23 cellular contexts compared by ENCODE assay signal in genomic region chr18:26536664-26537063, GRCh38. TPM values are rescaled to one million over a fixed set of nuclear protein-coding genes. Genes with fewer than 3 reads are reported as not detected.
A peak's percentile ranks its signal among the peaks of the same experiment; 100 is the strongest.
DNase-seq lines count a peak whose midpoint lies in the region; ATAC-seq and TF ChIP-seq lines count a peak whose summit lies in the region.
"Had no signal": no experiment of that assay in that cellular context is flagged by ENCODE, and none has a peak within 500 bp of the region (broad histone marks: within the 10 kb centered on the region; RNA-seq: fewer than 3 reads in every experiment).

No MANE protein-coding gene starts in this region.

- TF ChIP-seq CTCF in mammary epithelial cell (conservative IDR thresholded peaks at IDR 0.05 in 1 of 2, IDR thresholded peaks at IDR 0.05 in 1 of 2; ENCODE audit: extremely low read depth in 1 of 2, insufficient read depth in 1 of 2, low read depth in 1 of 2, low read length in 2 of 2) (no peak), nephron (IDR thresholded peaks at IDR 0.05; ENCODE audit: unreplicated experiment in 3 of 3) (no peak)

- no peaks in the 10 kb centered on the region for H3K27me3 Mint-ChIP-seq in nephron (ENCODE audit: low read depth)
- H3K27me3 Mint-ChIP-seq in CD4-positive, alpha-beta memory T cell: no peaks in the 10 kb centered on the region
- H3K27me3 Mint-ChIP-seq: CD4-positive, CD25-positive, alpha-beta regulatory T cell had no signal

- peaks cover 84% of the 10 kb centered on the region for H3K79me2 ChIP-seq in mammary epithelial cell (ENCODE audit: insufficient read depth, low read length)

- H3K4me1 Mint-ChIP-seq in nephron: peaks cover 22% of the 10 kb centered on the region
- peaks cover 0 to 11% (median 2%) of the 10 kb centered on the region in 4 donors for H3K4me1 Mint-ChIP-seq in CD4-positive, alpha-beta memory T cell

- WGBS in mammary epithelial cell (ENCODE audit: low coverage, missing lambda C conversion rate): 69% methylated on average over 4 of the region's 4 CpGs

- in situ Hi-C loops in mammary epithelial cell (cut with MboI; ENCODE audit: low sequenced_read_pairs in 2 of 2): no loop called here

- POLR2A ChIA-PET in CD4-positive, alpha-beta memory T cell (lab: Charles Lee; ENCODE audit: partially characterized antibody): no interaction called here

- no peak for ATAC-seq in HG03039 (IDR thresholded peaks at IDR 0.05; ENCODE audit: unreplicated experiment)
- no peak for ATAC-seq in GM18907 (IDR thresholded peaks at IDR 0.05; ENCODE audit: unreplicated experiment)

- H3K4me3 ChIP-seq in mammary epithelial cell (replicated peaks in 1 of 3; ENCODE audit: insufficient read depth in 1 of 3, low read depth in 2 of 3, low read length in 3 of 3): no peak overlapping the region
- H3K4me3 ChIP-seq in CD4-positive, alpha-beta memory T cell (ENCODE audit: low read length in 2 of 2): no peak overlapping the region
- H3K4me3 ChIP-seq: Peyer's patch had no signal

- H4K20me1 ChIP-seq in mammary epithelial cell (ENCODE audit: insufficient read depth, low read length): no peaks in the 10 kb centered on the region

- dilution Hi-C loops in mammary epithelial cell (cut with HindIII; ENCODE audit: low sequenced_read_pairs): no loop called here

- CTCF ChIA-PET in mammary epithelial cell (lab: Charles Lee; ENCODE audit: low non-redundant PET): no interaction called here
- CTCF ChIA-PET in CD4-positive, alpha-beta memory T cell (lab: Charles Lee; ENCODE audit: partially characterized antibody): no interaction called here

- intact Hi-C loops in mammary epithelial cell (cut with micrococcal nuclease): loop anchor here (1.0 kb wide), 1 partner anchor 11 kb away; no protein-coding TSS in a partner anchor
- intact Hi-C loops in CD4-positive, alpha-beta memory T cell (cut with micrococcal nuclease): no loop called here

- H3K9me3 ChIP-seq in mammary epithelial cell (replicated peaks; ENCODE audit: insufficient read depth, low read length): no peaks in the 10 kb centered on the region
- H3K9me3 ChIP-seq in CD4-positive, alpha-beta memory T cell (ENCODE audit: control insufficient read depth in 1 of 2, low read length in 2 of 2): no peaks in the 10 kb centered on the region
- H3K9me3 ChIP-seq: BE2C, Peyer's patch had no signal

- no peaks in the 10 kb centered on the region for H3K27me3 ChIP-seq in mammary epithelial cell (ENCODE audit: insufficient read depth, low read length)
- no peaks in the 10 kb centered on the region for H3K27me3 ChIP-seq in CD4-positive, alpha-beta memory T cell (ENCODE audit: insufficient read depth, low read length)
- H3K27me3 ChIP-seq: BE2C, Peyer's patch had no signal

- H3K9ac ChIP-seq in mammary epithelial cell (ENCODE audit: insufficient read depth, low read length): peak overlapping the region; percentile 11

- H3K4me1 ChIP-seq in mammary epithelial cell (ENCODE audit: insufficient read depth, low read length): peaks cover 53% of the 10 kb centered on the region
- no peaks in the 10 kb centered on the region for H3K4me1 ChIP-seq in CD4-positive, alpha-beta memory T cell (ENCODE audit: insufficient read depth, low read length)
- H3K4me1 ChIP-seq: BE2C, Peyer's patch had no signal

- DNase-seq in NCI-H2196 (lab: John Stamatoyannopoulos, UW; ENCODE audit: unreplicated experiment) (peak; percentile 19), NCI-H2196 treated with DMSO at 0.1 percent for 48 hours (lab: John Stamatoyannopoulos, UW; ENCODE audit: unreplicated experiment) (no peak), HT1080 (ENCODE audit: low read depth) (peak; percentile 11), mammary epithelial cell (peak; percentile 48)
- DNase-seq in CD4-positive, alpha-beta memory T cell: no peak
- DNase-seq: BE2C; CD4-positive, CD25-positive, alpha-beta regulatory T cell; DMS53; IMR-90; Karpas-422; MM.1S; NCI-H1092; NCI-H1436 treated with DMSO at 0.1 percent for 48 hours; NCI-H2081 treated with DMSO at 0.1 percent for 48 hours; NCI-H345; NCI-H524 treated with DMSO at 0.1 percent for 48 hours; Peyer's patch; Right ventricle myocardium superior; SW 1271 had no signal

- peaks cover 9% of the 10 kb centered on the region for H3K36me3 Mint-ChIP-seq in nephron (ENCODE audit: low read depth)
- no peaks in the 10 kb centered on the region for H3K36me3 Mint-ChIP-seq in CD4-positive, alpha-beta memory T cell
- H3K36me3 Mint-ChIP-seq: CD4-positive, CD25-positive, alpha-beta regulatory T cell had no signal

- BruUV-seq in mammary epithelial cell (replicated peaks; lab: Mats Ljungman, UMichigan): no TSS peak

- H3K27ac ChIP-seq in mammary epithelial cell (ENCODE audit: insufficient read depth, low read depth, low read length): peak overlapping the region; percentile 33
- no peak overlapping the region for H3K27ac ChIP-seq in CD4-positive, alpha-beta memory T cell (ENCODE audit: low read depth, low read length)
- H3K27ac ChIP-seq: HL-60, Peyer's patch had no signal

- H3K4me2 ChIP-seq in mammary epithelial cell (ENCODE audit: insufficient read depth, low read depth, low read length): peak overlapping the region; percentile 12

- no peak overlapping the region for H3K4me3 Mint-ChIP-seq in nephron
- H3K4me3 Mint-ChIP-seq in CD4-positive, alpha-beta memory T cell: no peak overlapping the region
- H3K4me3 Mint-ChIP-seq: CD4-positive, CD25-positive, alpha-beta regulatory T cell had no signal

- H3K9me3 Mint-ChIP-seq in nephron: no peaks in the 10 kb centered on the region
- no peaks in the 10 kb centered on the region for H3K9me3 Mint-ChIP-seq in CD4-positive, alpha-beta memory T cell
- H3K9me3 Mint-ChIP-seq: CD4-positive, CD25-positive, alpha-beta regulatory T cell had no signal

- H3K36me3 ChIP-seq in mammary epithelial cell (ENCODE audit: insufficient read depth, low read length): peaks cover 2% of the 10 kb centered on the region
- no peaks in the 10 kb centered on the region for H3K36me3 ChIP-seq in CD4-positive, alpha-beta memory T cell (ENCODE audit: insufficient read depth, low read length)
- H3K36me3 ChIP-seq: BE2C, Peyer's patch had no signal

- peak overlapping the region in 2 of 3 experiments; percentile 24 to 78 for H3K27ac Mint-ChIP-seq in nephron
- no peak overlapping the region for H3K27ac Mint-ChIP-seq in CD4-positive, alpha-beta memory T cell
- H3K27ac Mint-ChIP-seq: CD4-positive, CD25-positive, alpha-beta regulatory T cell had no signal

- H2AFZ ChIP-seq in mammary epithelial cell (ENCODE audit: low read depth, low read length): no peak overlapping the region

RNA-seq across cellular contexts. Expression of gene KCTD1, which starts 11.7 kb away (rescaled TPM):
- 18.2 and 26.5 TPM in 2 replicates for total RNA-seq in HT1080 (2014; rRNA removed; shearing (Covaris generic))
- 13.2 and 15.2 TPM in 2 replicates for polyA plus RNA-seq in HT1080 (2015; cell fraction: cytosol; rRNA removed)
- polyA plus RNA-seq in HT1080 (2015; cell fraction: nucleus; rRNA removed): 12.7 and 13.6 TPM in 2 replicates
- 10 to 100 TPM; 35.3 to 64.6 TPM for total RNA-seq in mammary epithelial cell
- 62.2 TPM for polyA plus RNA-seq in mammary epithelial cell
- 97.8 TPM for polyA minus RNA-seq in mammary epithelial cell
- total RNA-seq in CD4-positive, alpha-beta memory T cell: 1 to 10 TPM; 2.8 to 3.4 TPM
- polyA plus RNA-seq in CD4-positive, alpha-beta memory T cell: under 1 TPM in 1 of 2 donors, not detected in 1; 0.34 TPM

Comparison
In these comparisons a context has a peak if more than half of its experiments do, and no peak if none do; other contexts are left out.
1. DNase-seq: peak in NCI-H2196 (single experiment), HT1080 (single experiment) and mammary epithelial cell (single experiment); none in NCI-H2196 treated with DMSO at 0.1 percent for 48 hours (single experiment) and CD4-positive, alpha-beta memory T cell (0 of 5).
2. H3K27ac Mint-ChIP-seq: peak in nephron (2 of 3); none in CD4-positive, alpha-beta memory T cell (0 of 7).